Comparison of ENCODE assay signal across 8 cellular contexts in genomic region chr12:6540181-6540877, GRCh38. TPM values are rescaled to one million over a fixed set of nuclear protein-coding genes. Genes with fewer than 3 reads are reported as not detected.
DNase-seq lines count a peak whose midpoint lies in the region; ATAC-seq, FAIRE-seq and TF ChIP-seq lines count a peak whose summit lies in the region.

No MANE protein-coding gene starts in this region.

- FAIRE-seq in pancreas (lab: Jason Lieb, UNC): no peak

- H3K9me3 Mint-ChIP-seq in activated T-helper 17 cell treated with anti-CD3 and anti-CD28 coated beads, Interleukin-2, amount 50 U/mL, for 72 hours: no peaks in the 10 kb centered on the region

- H3K4me3 ChIP-seq in pancreas: no peak overlapping the region

- H3K27me3 ChIP-seq in foreskin keratinocyte (no peaks in the 10 kb centered on the region), pancreas (no peaks in the 10 kb centered on the region)

- H3K9me3 ChIP-seq in pancreas: no peaks in the 10 kb centered on the region

- peaks cover 22% of the 10 kb centered on the region for H3K4me1 Mint-ChIP-seq in activated T-helper 17 cell treated with anti-CD3 and anti-CD28 coated beads, Interleukin-2, amount 50 U/mL, for 72 hours

- peaks cover 6% of the 10 kb centered on the region for H3K4me1 ChIP-seq in foreskin keratinocyte
- peaks cover 5 to 8% (median 6%) of the 10 kb centered on the region in 3 donors for H3K4me1 ChIP-seq in pancreas

- DNase-seq in A172 (ENCODE audit: low spot score) (peak; percentile 90), GM13977 (ENCODE audit: low spot score) (peak; percentile 57), NCI-H510A treated with DMSO at 0.1 percent for 48 hours (lab: John Stamatoyannopoulos, UW) (peak; percentile 60), foreskin keratinocyte (peak; percentile 84 to 93), pancreas (no peak), retina (no peak)

- H3K27ac ChIP-seq in foreskin keratinocyte (no peak overlapping the region), pancreas (no peak overlapping the region)

- ATAC-seq in activated T-helper 17 cell treated with anti-CD3 and anti-CD28 coated beads, Interleukin-2, amount 50 U/mL, for 72 hours (replicated peaks): peak; percentile 42
- peak; percentile 85 for ATAC-seq in foreskin keratinocyte
- ATAC-seq in pancreas: peak in 3 of 4 donors; percentile 28 to 41 (median 38)
- ATAC-seq in HG03159 (IDR thresholded peaks at IDR 0.05; ENCODE audit: unreplicated experiment): no peak

- intact Hi-C loops in pancreas (cut with DNase I): no loop called here

- WGBS in pancreas, 2 donors: 74 to 78% methylated on average over 35 of the region's 35 CpGs

- peak overlapping the region; percentile 52 for H3K27ac Mint-ChIP-seq in activated T-helper 17 cell treated with anti-CD3 and anti-CD28 coated beads, Interleukin-2, amount 50 U/mL, for 72 hours

- peaks cover 50% of the 10 kb centered on the region for H3K36me3 Mint-ChIP-seq in activated T-helper 17 cell treated with anti-CD3 and anti-CD28 coated beads, Interleukin-2, amount 50 U/mL, for 72 hours (ENCODE audit: low read depth)

- H3K4me3 Mint-ChIP-seq in activated T-helper 17 cell treated with anti-CD3 and anti-CD28 coated beads, Interleukin-2, amount 50 U/mL, for 72 hours: peak overlapping the region; percentile 88

- H3K36me3 ChIP-seq in pancreas: peaks cover 0 to 6% (median 3%) of the 10 kb centered on the region in 3 donors

- in situ Hi-C loops in GM13977 (cut with MboI; ENCODE audit: low pct_unique_long_range_greater_than_20kb, low sequenced_read_pairs, unreplicated experiment): no loop called here

- H3K27me3 Mint-ChIP-seq in activated T-helper 17 cell treated with anti-CD3 and anti-CD28 coated beads, Interleukin-2, amount 50 U/mL, for 72 hours: no peaks in the 10 kb centered on the region

- TF ChIP-seq CTCF in GM13977 (IDR thresholded peaks at IDR 0.05; ENCODE audit: extremely low read depth, insufficient read depth, missing control alignments) (no peak), foreskin keratinocyte (conservative IDR thresholded peaks at IDR 0.05) (peak; percentile 9), pancreas (IDR thresholded peaks at IDR 0.05) (no peak)

RNA-seq across cellular contexts. Expression of gene GAPDH, which starts 6.0 kb away (rescaled TPM):
- total RNA-seq in A172 (2014; rRNA removed; shearing (Covaris generic)): 3,748 and 4,015 TPM in 2 replicates
- total RNA-seq in activated T-helper 17 cell treated with anti-CD3 and anti-CD28 coated beads, Interleukin-2, amount 50 U/mL, for 72 hours: 1,000 to 10,000 TPM; 7,000 to 9,788 TPM
- total RNA-seq in foreskin keratinocyte: 6,442 and 6,736 TPM in 2 replicates
- polyA plus RNA-seq in foreskin keratinocyte: 7,678 and 8,217 TPM in 2 replicates
- 100 to 1,000 TPM; 149 to 657 (median 339) TPM for total RNA-seq in pancreas
- 100 to 1,000 TPM; 425 to 627 TPM for polyA plus RNA-seq in pancreas

RNA-seq across cellular contexts. Expression of gene IFFO1, which starts 15.5 kb away (rescaled TPM):
- total RNA-seq in A172 (2014; rRNA removed; shearing (Covaris generic)): 2.1 TPM in 2 replicates
- 10 to 100 TPM in 1 of 2 donors, 1 to 10 TPM in 1; 8.0 to 13.0 TPM for total RNA-seq in activated T-helper 17 cell treated with anti-CD3 and anti-CD28 coated beads, Interleukin-2, amount 50 U/mL, for 72 hours
- total RNA-seq in foreskin keratinocyte: 1.7 and 2.7 TPM in 2 replicates
- 2.7 and 5.0 TPM in 2 replicates for polyA plus RNA-seq in foreskin keratinocyte
- 10 to 100 TPM in 1 of 6 donors, 1 to 10 TPM in 5; 4.0 to 10.2 (median 4.9) TPM for total RNA-seq in pancreas
- polyA plus RNA-seq in pancreas: 10 to 100 TPM; 22.1 to 36.5 TPM

RNA-seq across cellular contexts. Expression of gene NOP2, which starts 27.8 kb away (rescaled TPM):
- 53.9 and 59.8 TPM in 2 replicates for total RNA-seq in A172 (2014; rRNA removed; shearing (Covaris generic))
- 100 to 1,000 TPM in 1 of 2 donors, 10 to 100 TPM in 1; 61.6 to 133 TPM for total RNA-seq in activated T-helper 17 cell treated with anti-CD3 and anti-CD28 coated beads, Interleukin-2, amount 50 U/mL, for 72 hours
- total RNA-seq in foreskin keratinocyte (64.2 and 65.6 TPM in 2 replicates), pancreas (10 to 100 TPM in 4 of 6 donors, 1 to 10 TPM in 2; 9.1 to 17.7 (median 15.1) TPM)
- polyA plus RNA-seq in foreskin keratinocyte (46.8 and 61.1 TPM in 2 replicates), pancreas (10 to 100 TPM; 32.2 to 41.3 TPM)

RNA-seq across cellular contexts. Expression of gene NCAPD2, which starts 46.4 kb away (rescaled TPM):
- 46.2 and 60.2 TPM in 2 replicates for total RNA-seq in A172 (2014; rRNA removed; shearing (Covaris generic))
- total RNA-seq in activated T-helper 17 cell treated with anti-CD3 and anti-CD28 coated beads, Interleukin-2, amount 50 U/mL, for 72 hours: 100 to 1,000 TPM; 167 to 176 TPM
- total RNA-seq in foreskin keratinocyte (64.5 and 86.2 TPM in 2 replicates), pancreas (10 to 100 TPM in 3 of 6 donors, 1 to 10 TPM in 3; 7.6 to 16.2 (median 10.0) TPM)
- polyA plus RNA-seq in foreskin keratinocyte (26.1 and 35.7 TPM in 2 replicates), pancreas (1 to 10 TPM; 5.6 to 6.5 TPM)

RNA-seq across cellular contexts. Expression of gene MRPL51, which starts 47.3 kb away (rescaled TPM):
- total RNA-seq in A172 (2014; rRNA removed; shearing (Covaris generic)): 116 and 166 TPM in 2 replicates
- 100 to 1,000 TPM; 262 to 317 TPM for total RNA-seq in activated T-helper 17 cell treated with anti-CD3 and anti-CD28 coated beads, Interleukin-2, amount 50 U/mL, for 72 hours
- total RNA-seq in foreskin keratinocyte (193 and 210 TPM in 2 replicates), pancreas (10 to 100 TPM; 66.3 to 79.7 (median 69.9) TPM)
- polyA plus RNA-seq in foreskin keratinocyte (303 and 321 TPM in 2 replicates), pancreas (10 to 100 TPM; 30.6 to 64.7 TPM)

Comparison
In these comparisons a context has a peak if more than half of its experiments do, and no peak if none do; other contexts are left out.
1. DNase-seq: peak in A172 (single experiment), GM13977 (single experiment), NCI-H510A treated with DMSO at 0.1 percent for 48 hours (single experiment) and foreskin keratinocyte (2 of 2); none in pancreas (0 of 6) and retina (single experiment).